In the genomic region with DNA sequence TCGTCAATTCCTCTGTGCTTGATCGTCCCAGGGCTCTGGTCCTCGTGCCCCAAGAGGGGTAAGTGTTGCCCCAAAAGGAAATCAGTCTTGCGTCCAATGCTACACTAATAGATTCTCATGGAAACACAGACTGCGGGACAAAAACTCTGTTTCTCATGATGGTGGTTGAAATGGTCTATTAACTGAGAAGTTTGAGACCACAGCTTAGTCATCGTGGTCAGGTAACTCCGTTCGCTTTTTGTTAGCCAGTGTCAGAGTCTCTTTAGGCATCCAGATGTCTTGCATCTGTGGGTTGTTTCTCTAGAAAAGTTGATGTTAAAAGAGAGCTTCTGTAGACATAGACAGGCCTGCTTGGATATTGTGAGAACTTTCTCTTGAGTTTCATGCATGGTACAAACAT, we compare ENCODE assay signal across 9 cellular contexts.
DNase-seq lines count a peak whose midpoint lies in the region; ATAC-seq and TF ChIP-seq lines count a peak whose summit lies in the region.
"Had no signal": no experiment of that assay in that cellular context is flagged by ENCODE, and none has a peak within 500 bp of the region (broad histone marks: within the 10 kb centered on the region; RNA-seq: fewer than 3 reads in every experiment).

No MANE protein-coding gene starts in this region.

- CTCF ChIA-PET in GM10248 (lab: Yijun Ruan, JAX): interaction anchor here (0.8 to 2.0 kb wide), 4 partner anchors 9 to 33 kb away, joined by 3 to 6 read pairs (median 4); no protein-coding TSS in a partner anchor

- WGBS in lower leg skin, 2 donors: 81% methylated on average over 8 of the region's 8 CpGs

- ATAC-seq in GM19452 (IDR thresholded peaks at IDR 0.05; ENCODE audit: unreplicated experiment) (peak; percentile 87), HG03135 (IDR thresholded peaks at IDR 0.05; ENCODE audit: unreplicated experiment) (peak; percentile 73)
- peak; percentile 77 for ATAC-seq in activated T-helper 17 cell treated with anti-CD3 and anti-CD28 coated beads, Interleukin-2, amount 50 U/mL, for 72 hours (replicated peaks)

- no peak overlapping the region for H3K4me3 ChIP-seq in lower leg skin (ENCODE audit: low read depth, poor library complexity, severe bottlenecking)

- POLR2A ChIA-PET in GM10248 (lab: Yijun Ruan, JAX): no interaction called here

- DNase-seq in GM10248 (ENCODE audit: extremely low spot score) (peak; percentile 46), lower leg skin (ENCODE audit: low spot score in 2 of 2) (no peak), endothelial cell (ENCODE audit: low spot score) (no peak), NCI-H82 (lab: John Stamatoyannopoulos, UW) (no peak)
- no peak for DNase-seq in activated T-helper 2 cell treated with anti-CD3 and anti-CD28 coated beads, Interferon-gamma antibody, Interleukin-2, Interleukin-4, amounts not matched to agents 10 μg/mL and 5 μg/mL and 100 μg/mL, durations not matched to agents 14 hours and 24 hours and 36 hours (ENCODE audit: low spot score)
- DNase-seq: NCI-H1417 treated with DMSO at 0.1 percent for 48 hours had no signal

- no peaks in the 10 kb centered on the region for H3K9me3 Mint-ChIP-seq in activated T-helper 17 cell treated with anti-CD3 and anti-CD28 coated beads, Interleukin-2, amount 50 U/mL, for 72 hours
- no peaks in the 10 kb centered on the region for H3K9me3 Mint-ChIP-seq in activated T-helper 2 cell treated with anti-CD3 and anti-CD28 coated beads, Interferon-gamma antibody, Interleukin-2, Interleukin-4, amounts not matched to agents 10 μg/mL and 5 μg/mL and 100 μg/mL, durations not matched to agents 14 hours and 24 hours and 36 hours
- H3K9me3 Mint-ChIP-seq in endothelial cell (ENCODE audit: unreplicated experiment): no peaks in the 10 kb centered on the region

- no peak overlapping the region for H3K27ac Mint-ChIP-seq in activated T-helper 17 cell treated with anti-CD3 and anti-CD28 coated beads, Interleukin-2, amount 50 U/mL, for 72 hours
- no peak overlapping the region for H3K27ac Mint-ChIP-seq in activated T-helper 2 cell treated with anti-CD3 and anti-CD28 coated beads, Interferon-gamma antibody, Interleukin-2, Interleukin-4, amounts not matched to agents 10 μg/mL and 5 μg/mL and 100 μg/mL, durations not matched to agents 14 hours and 24 hours and 36 hours
- H3K27ac Mint-ChIP-seq in endothelial cell (ENCODE audit: unreplicated experiment): no peak overlapping the region

- intact Hi-C loops in lower leg skin (cut with DNase I; ENCODE audit: low total_unique reads): no loop called here
- intact Hi-C loops in activated T-helper 2 cell treated with anti-CD3 and anti-CD28 coated beads, Interferon-gamma antibody, Interleukin-2, Interleukin-4, amounts not matched to agents 10 μg/mL and 5 μg/mL and 100 μg/mL, durations not matched to agents 14 hours and 24 hours and 36 hours (cut with micrococcal nuclease): no loop called here

- TF ChIP-seq CTCF in GM10248 (IDR thresholded peaks at IDR 0.05; ENCODE audit: control extremely low read depth, extremely low read depth, low read depth, missing control alignments): no peak
- no peak for TF ChIP-seq CTCF in lower leg skin (IDR thresholded peaks at IDR 0.05)
- TF ChIP-seq CTCF in endothelial cell (IDR thresholded peaks at IDR 0.05; ENCODE audit: unreplicated experiment): no peak

- H3K36me3 Mint-ChIP-seq in activated T-helper 17 cell treated with anti-CD3 and anti-CD28 coated beads, Interleukin-2, amount 50 U/mL, for 72 hours (ENCODE audit: low read depth): peaks cover 87% of the 10 kb centered on the region
- H3K36me3 Mint-ChIP-seq in activated T-helper 2 cell treated with anti-CD3 and anti-CD28 coated beads, Interferon-gamma antibody, Interleukin-2, Interleukin-4, amounts not matched to agents 10 μg/mL and 5 μg/mL and 100 μg/mL, durations not matched to agents 14 hours and 24 hours and 36 hours (ENCODE audit: low read depth): peaks cover 74% of the 10 kb centered on the region
- H3K36me3 Mint-ChIP-seq in endothelial cell (ENCODE audit: low read depth, unreplicated experiment): no peaks in the 10 kb centered on the region

- no peak for TF ChIP-seq POLR2A in lower leg skin (IDR thresholded peaks at IDR 0.05)

- no peak overlapping the region for H3K4me3 Mint-ChIP-seq in activated T-helper 17 cell treated with anti-CD3 and anti-CD28 coated beads, Interleukin-2, amount 50 U/mL, for 72 hours
- H3K4me3 Mint-ChIP-seq in activated T-helper 2 cell treated with anti-CD3 and anti-CD28 coated beads, Interferon-gamma antibody, Interleukin-2, Interleukin-4, amounts not matched to agents 10 μg/mL and 5 μg/mL and 100 μg/mL, durations not matched to agents 14 hours and 24 hours and 36 hours (ENCODE audit: low read depth): no peak overlapping the region
- no peak overlapping the region for H3K4me3 Mint-ChIP-seq in endothelial cell (ENCODE audit: unreplicated experiment)

- H3K27me3 Mint-ChIP-seq in activated T-helper 17 cell treated with anti-CD3 and anti-CD28 coated beads, Interleukin-2, amount 50 U/mL, for 72 hours: no peaks in the 10 kb centered on the region
- no peaks in the 10 kb centered on the region for H3K27me3 Mint-ChIP-seq in activated T-helper 2 cell treated with anti-CD3 and anti-CD28 coated beads, Interferon-gamma antibody, Interleukin-2, Interleukin-4, amounts not matched to agents 10 μg/mL and 5 μg/mL and 100 μg/mL, durations not matched to agents 14 hours and 24 hours and 36 hours (ENCODE audit: low read depth)
- H3K27me3 Mint-ChIP-seq in endothelial cell (ENCODE audit: unreplicated experiment): peaks cover 4% of the 10 kb centered on the region

- H3K4me1 Mint-ChIP-seq in activated T-helper 17 cell treated with anti-CD3 and anti-CD28 coated beads, Interleukin-2, amount 50 U/mL, for 72 hours: peaks cover 31% of the 10 kb centered on the region
- peaks cover 10% of the 10 kb centered on the region for H3K4me1 Mint-ChIP-seq in activated T-helper 2 cell treated with anti-CD3 and anti-CD28 coated beads, Interferon-gamma antibody, Interleukin-2, Interleukin-4, amounts not matched to agents 10 μg/mL and 5 μg/mL and 100 μg/mL, durations not matched to agents 14 hours and 24 hours and 36 hours (ENCODE audit: low read depth)
- H3K4me1 Mint-ChIP-seq in endothelial cell (ENCODE audit: unreplicated experiment): no peaks in the 10 kb centered on the region
